31 cellular contexts compared by ENCODE assay signal in the genomic region with DNA sequence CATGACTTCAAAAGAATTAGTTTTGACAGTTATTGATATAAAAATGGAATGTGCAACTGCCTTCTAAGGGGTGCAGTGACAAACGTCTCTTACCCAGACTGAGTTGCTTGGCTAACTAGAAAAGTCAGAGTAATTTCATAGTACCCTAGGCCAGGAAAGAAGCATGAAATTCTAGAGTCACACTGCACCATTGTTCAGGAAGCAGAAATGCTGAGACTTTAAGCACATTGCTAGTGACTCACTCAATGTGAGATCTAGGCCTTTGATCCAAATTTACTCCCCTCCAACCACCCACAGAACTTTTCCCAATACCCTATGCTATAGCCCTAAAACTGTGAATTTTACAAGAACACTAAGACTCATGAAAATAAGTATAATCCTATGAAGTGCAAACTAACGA.
"Had no signal": no experiment of that assay in that cellular context is flagged by ENCODE, and none has a peak within 500 bp of the region (broad histone marks: within the 10 kb centered on the region; RNA-seq: fewer than 3 reads in every experiment).

No MANE protein-coding gene starts in this region.

- H3K9me3 Mint-ChIP-seq: activated T-cell treated with anti-CD3 and anti-CD28 coated beads, Interleukin-2, amount 50 U/mL, for 24 hours; dendritic cell treated with granulocyte-macrophage colony-stimulating factor and Interleukin-4, amounts not matched to agents 40 ng/mL and 50 ng/mL, for 4 days; endodermal cell; naive B cell; nephron progenitor cell; stimulated activated effector memory CD8-positive, alpha-beta T cell treated with anti-CD3 and anti-CD28 coated beads, Interleukin-12 subunit alpha, Interleukin-12 subunit beta, amount 100 ng/mL, for 72 hours; stimulated activated naive CD8-positive, alpha-beta T cell treated with anti-CD3 and anti-CD28 coated beads, Interleukin-15, Interleukin-2, amounts not matched to agents 100 ng/mL and 50 ng/mL, for 24 hours; T-helper 2 cell treated with Interferon-gamma antibody and Interleukin-4, amounts not matched to agents 5 μg/mL and 100 μg/mL, for 36 hours had no signal

- H3K4me3 Mint-ChIP-seq: activated T-cell treated with anti-CD3 and anti-CD28 coated beads, Interleukin-2, amount 50 U/mL, for 24 hours; dendritic cell treated with granulocyte-macrophage colony-stimulating factor and Interleukin-4, amounts not matched to agents 40 ng/mL and 50 ng/mL, for 4 days; endodermal cell; naive B cell; nephron progenitor cell; stimulated activated effector memory CD8-positive, alpha-beta T cell treated with anti-CD3 and anti-CD28 coated beads, Interleukin-12 subunit alpha, Interleukin-12 subunit beta, amount 100 ng/mL, for 72 hours; stimulated activated naive CD8-positive, alpha-beta T cell treated with anti-CD3 and anti-CD28 coated beads, Interleukin-15, Interleukin-2, amounts not matched to agents 100 ng/mL and 50 ng/mL, for 24 hours; T-helper 2 cell treated with Interferon-gamma antibody and Interleukin-4, amounts not matched to agents 5 μg/mL and 100 μg/mL, for 36 hours had no signal

- H3K36me3 ChIP-seq: gastrocnemius medialis, pancreas, prostate gland had no signal

- DNase-seq: activated CD4-positive, alpha-beta T cell treated with anti-CD3 and anti-CD28 coated beads for 48 hours; activated CD4-positive, alpha-beta T cell treated with anti-CD3 and anti-CD28 coated beads, Interleukin-2, amount 50 U/mL, for 48 hours; activated CD8-positive, alpha-beta memory T cell treated with anti-CD3 and anti-CD28 coated beads, Interleukin-2, amount 50 U/mL, for 48 hours; activated gamma-delta T cell; activated naive CD4-positive, alpha-beta T cell treated with anti-CD3 and anti-CD28 coated beads, Interleukin-2, amount 50 U/mL, for 16 hours; activated T-cell treated with anti-CD3 and anti-CD28 coated beads, Interleukin-2, amount 50 U/mL, for 24 hours; amniotic stem cell; central memory CD4-positive, alpha-beta T cell; endodermal cell; gastrocnemius medialis; glutamatergic neuron; left ventricle myocardium inferior; naive B cell; nephron progenitor cell; pancreas; retina; small intestine; stimulated activated CD4-positive, alpha-beta T cell treated with anti-CD3 and anti-CD28 coated beads, Interleukin-4, amount 100 ng/mL, for 24 hours; T-helper 1 cell; tibial artery; upper lobe of right lung had no signal

- H3K27ac ChIP-seq: left ventricle myocardium inferior, neutrophil, pancreas, prostate gland, suprapubic skin, tibial artery, upper lobe of right lung had no signal

- H3K27ac Mint-ChIP-seq: activated T-cell treated with anti-CD3 and anti-CD28 coated beads, Interleukin-2, amount 50 U/mL, for 24 hours; dendritic cell treated with granulocyte-macrophage colony-stimulating factor and Interleukin-4, amounts not matched to agents 40 ng/mL and 50 ng/mL, for 4 days; endodermal cell; naive B cell; nephron progenitor cell; stimulated activated effector memory CD8-positive, alpha-beta T cell treated with anti-CD3 and anti-CD28 coated beads, Interleukin-12 subunit alpha, Interleukin-12 subunit beta, amount 100 ng/mL, for 72 hours; stimulated activated naive CD8-positive, alpha-beta T cell treated with anti-CD3 and anti-CD28 coated beads, Interleukin-15, Interleukin-2, amounts not matched to agents 100 ng/mL and 50 ng/mL, for 24 hours; T-helper 2 cell treated with Interferon-gamma antibody and Interleukin-4, amounts not matched to agents 5 μg/mL and 100 μg/mL, for 36 hours had no signal

- H3K9me3 ChIP-seq: esophagus muscularis mucosa, gastrocnemius medialis, left ventricle myocardium inferior, neutrophil, pancreas, prostate gland, suprapubic skin, tibial artery, upper lobe of right lung had no signal

- H3K4me1 ChIP-seq: gastrocnemius medialis, pancreas, prostate gland, suprapubic skin, upper lobe of right lung had no signal

- H3K27me3 Mint-ChIP-seq: activated T-cell treated with anti-CD3 and anti-CD28 coated beads, Interleukin-2, amount 50 U/mL, for 24 hours; dendritic cell treated with granulocyte-macrophage colony-stimulating factor and Interleukin-4, amounts not matched to agents 40 ng/mL and 50 ng/mL, for 4 days; naive B cell had no signal

- H3K36me3 Mint-ChIP-seq: naive B cell; stimulated activated effector memory CD8-positive, alpha-beta T cell treated with anti-CD3 and anti-CD28 coated beads, Interleukin-12 subunit alpha, Interleukin-12 subunit beta, amount 100 ng/mL, for 72 hours had no signal

- H3K4me1 Mint-ChIP-seq: naive B cell; stimulated activated effector memory CD8-positive, alpha-beta T cell treated with anti-CD3 and anti-CD28 coated beads, Interleukin-12 subunit alpha, Interleukin-12 subunit beta, amount 100 ng/mL, for 72 hours had no signal

- H3K4me3 ChIP-seq: esophagus muscularis mucosa, gastrocnemius medialis, left ventricle myocardium inferior, lung, pancreas, prostate gland, suprapubic skin, tibial artery, upper lobe of right lung had no signal

- ATAC-seq: pancreas; sciatic nerve; stimulated activated effector memory CD8-positive, alpha-beta T cell treated with anti-CD3 and anti-CD28 coated beads, Interleukin-12 subunit alpha, Interleukin-12 subunit beta, amount 100 ng/mL, for 72 hours; upper lobe of right lung had no signal

- H3K27me3 ChIP-seq: esophagus muscularis mucosa, gastrocnemius medialis, neutrophil, pancreas, suprapubic skin, tibial artery, upper lobe of right lung had no signal
